Comparison of ENCODE assay signal across 1 cellular context in genomic region chrX:65136424-65136823, GRCh38.
TF ChIP-seq lines count a peak whose summit lies in the region.

No MANE protein-coding gene starts in this region.

TF ChIP-seq in GM23338, 12 proteins besides CTCF, POLR2A, EP300 and RAD21 (continued from another document):
- TF ChIP-seq ZNF462 (CRISPR knock-in tag; IDR thresholded peaks at IDR 0.05), result no peak
- no peak for TF ChIP-seq JUNB (IDR thresholded peaks at IDR 0.05; ENCODE audit: unreplicated experiment)
- TF ChIP-seq STAT1 (IDR thresholded peaks at IDR 0.05; ENCODE audit: unreplicated experiment), result no peak
TF ChIP-seq in GM23338: peak in this region for 0.
